13 cellular contexts compared by ENCODE assay signal in genomic region chr15:50138391-50138790, GRCh38. TPM values are rescaled to one million over a fixed set of nuclear protein-coding genes. Genes with fewer than 3 reads are reported as not detected.
A peak's percentile ranks its signal among the peaks of the same experiment; 100 is the strongest.
DNase-seq lines count a peak whose midpoint lies in the region; ATAC-seq and TF ChIP-seq lines count a peak whose summit lies in the region.
"Had no signal": no experiment of that assay in that cellular context is flagged by ENCODE, and none has a peak within 500 bp of the region (broad histone marks: within the 10 kb centered on the region; RNA-seq: fewer than 3 reads in every experiment).

No MANE protein-coding gene starts in this region.

- intact Hi-C loops in activated T-helper 1 cell treated with anti-CD3 and anti-CD28 coated beads, Interleukin-12 subunit alpha, Interleukin-12 subunit beta, Interleukin-2, Interleukin-4 antibody, amounts not matched to agents 30 ng/mL and 10 ng/mL and 1 ng/mL, durations not matched to agents 14 hours and 24 hours and 36 hours (cut with micrococcal nuclease): loop anchor here (5.0 kb wide), 2 partner anchors 131 to 981 kb away; partner anchors contain the start of gene COPS2

- DNase-seq in T-helper 1 cell (no peak), GM23248 (peak; percentile 35), mesothelial cell of epicardium (ENCODE audit: low spot score in 2 of 2, unreplicated experiment in 2 of 2) (no peak), T-helper 17 cell (no peak), A172 (ENCODE audit: low spot score) (no peak), NCI-H2171 treated with DMSO at 0.1 percent for 48 hours (lab: John Stamatoyannopoulos, UW) (no peak)
- no peak for DNase-seq in activated T-helper 1 cell treated with anti-CD3 and anti-CD28 coated beads, Interleukin-12 subunit alpha, Interleukin-12 subunit beta, Interleukin-2, Interleukin-4 antibody, amounts not matched to agents 30 ng/mL and 10 ng/mL and 1 ng/mL, durations not matched to agents 14 hours and 24 hours and 36 hours (ENCODE audit: low spot score)
- DNase-seq: gastrocnemius medialis; naive thymus-derived CD8-positive, alpha-beta T cell; NCI-H1092; SHP77 had no signal

- no peaks in the 10 kb centered on the region for H3K27me3 Mint-ChIP-seq in T-helper 1 cell treated with Interleukin-12 subunit alpha and Interleukin-12 subunit beta and Interleukin-4 antibody, amounts not matched to agents 30 μg/mL and 1 μg/mL, for 36 hours (ENCODE audit: low read depth)
- no peaks in the 10 kb centered on the region for H3K27me3 Mint-ChIP-seq in activated T-helper 1 cell treated with anti-CD3 and anti-CD28 coated beads, Interleukin-12 subunit alpha, Interleukin-12 subunit beta, Interleukin-2, Interleukin-4 antibody, amounts not matched to agents 30 ng/mL and 10 ng/mL and 1 ng/mL, durations not matched to agents 14 hours and 24 hours and 36 hours (ENCODE audit: insufficient read depth)
- H3K27me3 Mint-ChIP-seq in mesothelial cell of epicardium (ENCODE audit: low read depth): no peaks in the 10 kb centered on the region
- peaks cover 39% of the 10 kb centered on the region for H3K27me3 Mint-ChIP-seq in T-helper 17 cell
- H3K27me3 Mint-ChIP-seq: activated naive CD4-positive, alpha-beta T cell treated with anti-CD3 and anti-CD28 coated beads, Interleukin-2, amount 50 U/mL, for 24 hours had no signal

- H3K4me1 Mint-ChIP-seq in T-helper 1 cell treated with Interleukin-12 subunit alpha and Interleukin-12 subunit beta and Interleukin-4 antibody, amounts not matched to agents 30 μg/mL and 1 μg/mL, for 36 hours (ENCODE audit: low read depth): peaks cover 50% of the 10 kb centered on the region
- peaks cover 69% of the 10 kb centered on the region for H3K4me1 Mint-ChIP-seq in activated T-helper 1 cell treated with anti-CD3 and anti-CD28 coated beads, Interleukin-12 subunit alpha, Interleukin-12 subunit beta, Interleukin-2, Interleukin-4 antibody, amounts not matched to agents 30 ng/mL and 10 ng/mL and 1 ng/mL, durations not matched to agents 14 hours and 24 hours and 36 hours (ENCODE audit: low read depth)
- H3K4me1 Mint-ChIP-seq in mesothelial cell of epicardium (peaks cover 11% of the 10 kb centered on the region), T-helper 17 cell (peaks cover 6% of the 10 kb centered on the region)

- in situ Hi-C loops in GM23248 (cut with MboI): loop anchor here (25.0 kb wide), 1 partner anchor 1276 kb away; no protein-coding TSS in a partner anchor

- peaks cover 1% of the 10 kb centered on the region for H3K36me3 Mint-ChIP-seq in T-helper 1 cell treated with Interleukin-12 subunit alpha and Interleukin-12 subunit beta and Interleukin-4 antibody, amounts not matched to agents 30 μg/mL and 1 μg/mL, for 36 hours (ENCODE audit: low read depth)
- H3K36me3 Mint-ChIP-seq in activated T-helper 1 cell treated with anti-CD3 and anti-CD28 coated beads, Interleukin-12 subunit alpha, Interleukin-12 subunit beta, Interleukin-2, Interleukin-4 antibody, amounts not matched to agents 30 ng/mL and 10 ng/mL and 1 ng/mL, durations not matched to agents 14 hours and 24 hours and 36 hours (ENCODE audit: low read depth): peaks cover 24% of the 10 kb centered on the region
- H3K36me3 Mint-ChIP-seq in mesothelial cell of epicardium (no peaks in the 10 kb centered on the region), T-helper 17 cell (ENCODE audit: low read depth) (no peaks in the 10 kb centered on the region)
- H3K36me3 Mint-ChIP-seq: activated naive CD4-positive, alpha-beta T cell treated with anti-CD3 and anti-CD28 coated beads, Interleukin-2, amount 50 U/mL, for 24 hours; naive thymus-derived CD8-positive, alpha-beta T cell had no signal

- no peaks in the 10 kb centered on the region for H4K20me1 ChIP-seq in GM23248 (ENCODE audit: insufficient read depth)

- H3K9me3 ChIP-seq in GM23248 (ENCODE audit: low read depth): no peaks in the 10 kb centered on the region
- no peaks in the 10 kb centered on the region for H3K9me3 ChIP-seq in T-helper 17 cell (ENCODE audit: control insufficient read depth, low read length, poor library complexity, severe bottlenecking)
- H3K9me3 ChIP-seq: gastrocnemius medialis had no signal

- H3K9me2 ChIP-seq in GM23248 (ENCODE audit: insufficient read depth): no peaks in the 10 kb centered on the region

- no peaks in the 10 kb centered on the region for H3K9me3 Mint-ChIP-seq in T-helper 1 cell treated with Interleukin-12 subunit alpha and Interleukin-12 subunit beta and Interleukin-4 antibody, amounts not matched to agents 30 μg/mL and 1 μg/mL, for 36 hours
- H3K9me3 Mint-ChIP-seq in activated T-helper 1 cell treated with anti-CD3 and anti-CD28 coated beads, Interleukin-12 subunit alpha, Interleukin-12 subunit beta, Interleukin-2, Interleukin-4 antibody, amounts not matched to agents 30 ng/mL and 10 ng/mL and 1 ng/mL, durations not matched to agents 14 hours and 24 hours and 36 hours: peaks cover 9% of the 10 kb centered on the region
- no peaks in the 10 kb centered on the region for H3K9me3 Mint-ChIP-seq in mesothelial cell of epicardium
- H3K9me3 Mint-ChIP-seq: activated naive CD4-positive, alpha-beta T cell treated with anti-CD3 and anti-CD28 coated beads, Interleukin-2, amount 50 U/mL, for 24 hours; naive thymus-derived CD8-positive, alpha-beta T cell had no signal

- TF ChIP-seq CTCF in mesothelial cell of epicardium (IDR thresholded peaks at IDR 0.05; ENCODE audit: unreplicated experiment): peak; percentile 40

- ATAC-seq in T-helper 17 cell: no peak
- ATAC-seq: gastrocnemius medialis; naive thymus-derived CD8-positive, alpha-beta T cell had no signal

- H3K4me2 ChIP-seq in GM23248 (ENCODE audit: unreplicated experiment): no peak overlapping the region

- H3K4me3 Mint-ChIP-seq in T-helper 1 cell treated with Interleukin-12 subunit alpha and Interleukin-12 subunit beta and Interleukin-4 antibody, amounts not matched to agents 30 μg/mL and 1 μg/mL, for 36 hours: no peak overlapping the region
- H3K4me3 Mint-ChIP-seq in activated T-helper 1 cell treated with anti-CD3 and anti-CD28 coated beads, Interleukin-12 subunit alpha, Interleukin-12 subunit beta, Interleukin-2, Interleukin-4 antibody, amounts not matched to agents 30 ng/mL and 10 ng/mL and 1 ng/mL, durations not matched to agents 14 hours and 24 hours and 36 hours: no peak overlapping the region
- H3K4me3 Mint-ChIP-seq in mesothelial cell of epicardium (no peak overlapping the region), T-helper 17 cell (no peak overlapping the region)
- H3K4me3 Mint-ChIP-seq: activated naive CD4-positive, alpha-beta T cell treated with anti-CD3 and anti-CD28 coated beads, Interleukin-2, amount 50 U/mL, for 24 hours; naive thymus-derived CD8-positive, alpha-beta T cell had no signal

- peak overlapping the region; percentile 86 for H3K27ac Mint-ChIP-seq in T-helper 1 cell treated with Interleukin-12 subunit alpha and Interleukin-12 subunit beta and Interleukin-4 antibody, amounts not matched to agents 30 μg/mL and 1 μg/mL, for 36 hours
- peak overlapping the region; percentile 98 for H3K27ac Mint-ChIP-seq in activated T-helper 1 cell treated with anti-CD3 and anti-CD28 coated beads, Interleukin-12 subunit alpha, Interleukin-12 subunit beta, Interleukin-2, Interleukin-4 antibody, amounts not matched to agents 30 ng/mL and 10 ng/mL and 1 ng/mL, durations not matched to agents 14 hours and 24 hours and 36 hours
- H3K27ac Mint-ChIP-seq in mesothelial cell of epicardium (no peak overlapping the region), T-helper 17 cell (no peak overlapping the region)
- H3K27ac Mint-ChIP-seq: activated naive CD4-positive, alpha-beta T cell treated with anti-CD3 and anti-CD28 coated beads, Interleukin-2, amount 50 U/mL, for 24 hours had no signal

- no peak overlapping the region for H3K4me3 ChIP-seq in GM23248
- H3K4me3 ChIP-seq: gastrocnemius medialis had no signal

- no peaks in the 10 kb centered on the region for H3K79me2 ChIP-seq in GM23248 (ENCODE audit: insufficient read depth)

- peaks cover 44% of the 10 kb centered on the region for H3K4me1 ChIP-seq in GM23248 (ENCODE audit: insufficient read depth)

- H3K9ac ChIP-seq in GM23248: peak overlapping the region; percentile 80; the same call in 1 of the 2 replicates

- H3K27me3 ChIP-seq in GM23248 (replicated peaks; ENCODE audit: insufficient read depth): no peaks in the 10 kb centered on the region
- H3K27me3 ChIP-seq: gastrocnemius medialis had no signal

- H3K27ac ChIP-seq in GM23248: peak overlapping the region; percentile 98
- H3K27ac ChIP-seq: gastrocnemius medialis had no signal

- H2AFZ ChIP-seq in GM23248: no peak overlapping the region

- peaks cover 48% of the 10 kb centered on the region for H3F3A ChIP-seq in GM23248 (ENCODE audit: insufficient read depth)

- H3K36me3 ChIP-seq in GM23248 (ENCODE audit: low read depth): no peaks in the 10 kb centered on the region
- H3K36me3 ChIP-seq: gastrocnemius medialis had no signal

RNA-seq across cellular contexts. Expression of gene ATP8B4, which starts 19.4 kb away (rescaled TPM):
- 1.5 and 11.4 TPM in 2 replicates for total RNA-seq in GM23248 (2014; rRNA removed; shearing (Covaris generic))
- 0.89 and 1.1 TPM in 2 replicates for polyA plus RNA-seq in GM23248 (2016; fragmentation: Nextera tagmentation; extraction: Ambion mirVana)
- total RNA-seq in activated T-helper 1 cell treated with anti-CD3 and anti-CD28 coated beads, Interleukin-12 subunit alpha, Interleukin-12 subunit beta, Interleukin-2, Interleukin-4 antibody, amounts not matched to agents 30 ng/mL and 10 ng/mL and 1 ng/mL, durations not matched to agents 14 hours and 24 hours and 36 hours: 49.7 and 52.9 TPM in 2 replicates
- total RNA-seq in mesothelial cell of epicardium (1.4 to 2.1 TPM (median 1.8 TPM) in 3 replicates), T-helper 17 cell (1 to 10 TPM in 1 of 2 donors, under 1 TPM in 1; 0.86 to 1.1 TPM)
- 0.10 and 0.34 TPM in 2 replicates for total RNA-seq in A172 (2014; rRNA removed; shearing (Covaris generic))
- polyA plus RNA-seq: naive thymus-derived CD8-positive, alpha-beta T cell had no signal

RNA-seq across cellular contexts. Expression of gene SLC27A2, which starts 43.6 kb away (rescaled TPM):
- total RNA-seq in GM23248 (2014; rRNA removed; shearing (Covaris generic)): not detected in 2 replicates
- polyA plus RNA-seq in GM23248 (2016; fragmentation: Nextera tagmentation; extraction: Ambion mirVana): not detected in 2 replicates
- total RNA-seq in activated T-helper 1 cell treated with anti-CD3 and anti-CD28 coated beads, Interleukin-12 subunit alpha, Interleukin-12 subunit beta, Interleukin-2, Interleukin-4 antibody, amounts not matched to agents 30 ng/mL and 10 ng/mL and 1 ng/mL, durations not matched to agents 14 hours and 24 hours and 36 hours: 78.0 and 78.7 TPM in 2 replicates
- total RNA-seq in mesothelial cell of epicardium (2.7 to 3.2 TPM (median 3.1 TPM) in 3 replicates), T-helper 17 cell (under 1 TPM; 0.30 to 0.42 TPM)
- total RNA-seq in A172 (2014; rRNA removed; shearing (Covaris generic)): not detected in 2 replicates

Comparison
In these comparisons a context has a peak if more than half of its experiments do, and no peak if none do; other contexts are left out.
1. H3K27ac Mint-ChIP-seq: peak in T-helper 1 cell treated with Interleukin-12 subunit alpha and Interleukin-12 subunit beta and Interleukin-4 antibody, amounts not matched to agents 30 μg/mL and 1 μg/mL, for 36 hours (single experiment) and activated T-helper 1 cell treated with anti-CD3 and anti-CD28 coated beads, Interleukin-12 subunit alpha, Interleukin-12 subunit beta, Interleukin-2, Interleukin-4 antibody, amounts not matched to agents 30 ng/mL and 10 ng/mL and 1 ng/mL, durations not matched to agents 14 hours and 24 hours and 36 hours (single experiment); none in mesothelial cell of epicardium (single experiment) and T-helper 17 cell (single experiment).
2. RNA of gene SLC27A2, which starts 43.6 kb away (total RNA-seq): 78.0 to 78.7 TPM in activated T-helper 1 cell treated with anti-CD3 and anti-CD28 coated beads, Interleukin-12 subunit alpha, Interleukin-12 subunit beta, Interleukin-2, Interleukin-4 antibody, amounts not matched to agents 30 ng/mL and 10 ng/mL and 1 ng/mL, durations not matched to agents 14 hours and 24 hours and 36 hours; 2.7 to 3.2 TPM in mesothelial cell of epicardium, 0.30 to 0.42 TPM in T-helper 17 cell, not detected in GM23248 and not detected in A172; every median in the first group is over 10 times any median in the second.